In genomic region chr15:57538822-57539221, GRCh38 we compare ENCODE assay signal across 16 cellular contexts. TPM values are rescaled to one million over a fixed set of nuclear protein-coding genes. Genes with fewer than 3 reads are reported as not detected.
DNase-seq lines count a peak whose midpoint lies in the region; ATAC-seq and TF ChIP-seq lines count a peak whose summit lies in the region.
"Had no signal": no experiment of that assay in that cellular context is flagged by ENCODE, and none has a peak within 500 bp of the region (broad histone marks: within the 10 kb centered on the region; RNA-seq: fewer than 3 reads in every experiment).

No MANE protein-coding gene starts in this region.

- no peak overlapping the region for H3K9ac ChIP-seq in neuronal stem cell (ENCODE audit: low read depth, low read length, poor library complexity)
- H3K9ac ChIP-seq: BLaER1 had no signal

- no peak overlapping the region for H3K23ac ChIP-seq in neuronal stem cell (ENCODE audit: low read depth, low read length, poor library complexity)

- H3K27me3 Mint-ChIP-seq in endothelial cell (ENCODE audit: unreplicated experiment) = peaks cover 8% of the 10 kb centered on the region

- H3K4me1 ChIP-seq in cardiac muscle cell (ENCODE audit: low read depth) = peaks cover 2% of the 10 kb centered on the region
- no peaks in the 10 kb centered on the region for H3K4me1 ChIP-seq in right cardiac atrium (ENCODE audit: control insufficient read depth, insufficient read depth, low read length)
- peaks cover 3 to 6% of the 10 kb centered on the region in 2 donors for H3K4me1 ChIP-seq in neuronal stem cell (ENCODE audit: control insufficient read depth in 2 of 2, insufficient read depth in 1 of 2, low read depth in 1 of 2, low read length in 2 of 2)

- H3K4me1 Mint-ChIP-seq in endothelial cell (ENCODE audit: unreplicated experiment) = peaks cover 18% of the 10 kb centered on the region
- H3K4me1 Mint-ChIP-seq: CD8-positive, alpha-beta memory T cell had no signal

- intact Hi-C loops in right cardiac atrium (cut with DNase I) = loop anchor here in 1 of 4 donors (10.0 kb wide), 1 partner anchor 1044 kb away; no protein-coding TSS in a partner anchor

- H2BK5ac ChIP-seq in neuronal stem cell (ENCODE audit: low read length) = no peak overlapping the region

- no peaks in the 10 kb centered on the region for H3K79me1 ChIP-seq in neuronal stem cell (ENCODE audit: low read depth, low read length)

- H4K8ac ChIP-seq in neuronal stem cell (ENCODE audit: low read depth, low read length) = no peak overlapping the region

- ATAC-seq in right cardiac atrium = no peak
- no peak for ATAC-seq in HG03196 (IDR thresholded peaks at IDR 0.05; ENCODE audit: unreplicated experiment)
- no peak for ATAC-seq in HG02973 (IDR thresholded peaks at IDR 0.05; ENCODE audit: unreplicated experiment)
- ATAC-seq: HCT116, HepG2 had no signal

- H3K27me3 ChIP-seq in cardiac muscle cell (no peaks in the 10 kb centered on the region), right cardiac atrium (ENCODE audit: control insufficient read depth, insufficient read depth) (no peaks in the 10 kb centered on the region), neuronal stem cell (ENCODE audit: control insufficient read depth in 3 of 3, insufficient read depth in 3 of 3, low read depth in 1 of 3, low read length in 3 of 3) (no peaks in the 10 kb centered on the region)
- H3K27me3 ChIP-seq: BLaER1 had no signal

- no peak overlapping the region for H2BK12ac ChIP-seq in neuronal stem cell (ENCODE audit: low read length)

- H2AFZ ChIP-seq in neuronal stem cell (ENCODE audit: low read length) = no peak overlapping the region

- TF ChIP-seq CTCF in cardiac muscle cell (IDR thresholded peaks at IDR 0.05; ENCODE audit: low read depth, low read length) (no peak), endothelial cell (IDR thresholded peaks at IDR 0.05; ENCODE audit: unreplicated experiment) (no peak)

- H3K27ac Mint-ChIP-seq in endothelial cell (ENCODE audit: unreplicated experiment) = no peak overlapping the region
- H3K27ac Mint-ChIP-seq: CD8-positive, alpha-beta memory T cell had no signal

- H3K4me3 Mint-ChIP-seq in endothelial cell (ENCODE audit: unreplicated experiment) = peak overlapping the region; percentile 31
- H3K4me3 Mint-ChIP-seq: CD8-positive, alpha-beta memory T cell had no signal

- H3K4ac ChIP-seq in neuronal stem cell (ENCODE audit: low read length) = no peak overlapping the region

- H2AK5ac ChIP-seq in neuronal stem cell (ENCODE audit: low read depth, low read length) = no peak overlapping the region

- H2BK120ac ChIP-seq in neuronal stem cell (ENCODE audit: low read depth, low read length) = no peak overlapping the region

- peaks cover 79% of the 10 kb centered on the region for H3K36me3 Mint-ChIP-seq in endothelial cell (ENCODE audit: low read depth, unreplicated experiment)
- H3K36me3 Mint-ChIP-seq: CD8-positive, alpha-beta memory T cell had no signal

- no peak overlapping the region for H4K91ac ChIP-seq in neuronal stem cell (ENCODE audit: low read depth, low read length, poor library complexity)

- no peak overlapping the region for H3K18ac ChIP-seq in neuronal stem cell (ENCODE audit: low read length)

- WGBS in right cardiac atrium = 87% methylated on average over 9 of the region's 9 CpGs
- WGBS in neuronal stem cell (ENCODE audit: extremely low coverage in 2 of 2, insufficient read length in 2 of 2, insufficient replicate concordance in 1 of 2), 2 donors = no CpG with 5 or more reads among the region's 9 CpGs

- H3K27ac ChIP-seq in cardiac muscle cell = peak overlapping the region; percentile 45
- H3K27ac ChIP-seq in right cardiac atrium (ENCODE audit: low read length) = no peak overlapping the region
- no peak overlapping the region for H3K27ac ChIP-seq in neuronal stem cell (replicated peaks; ENCODE audit: low read length)
- H3K27ac ChIP-seq: 22Rv1, BLaER1 had no signal

- no peaks in the 10 kb centered on the region for H3K9me3 Mint-ChIP-seq in endothelial cell (ENCODE audit: unreplicated experiment)

- no peak overlapping the region for H3K4me2 ChIP-seq in neuronal stem cell (ENCODE audit: insufficient read depth, low read length, poor library complexity, severe bottlenecking)
- H3K4me2 ChIP-seq: BLaER1 had no signal

- H3K36me3 ChIP-seq in cardiac muscle cell (peaks cover 47% of the 10 kb centered on the region), neuronal stem cell (replicated peaks in 1 of 2; ENCODE audit: control insufficient read depth in 2 of 2, insufficient read depth in 2 of 2, low read length in 2 of 2) (peaks cover 0 to 1% of the 10 kb centered on the region in 2 donors)
- H3K36me3 ChIP-seq: BLaER1 had no signal

- H3K9me3 ChIP-seq in cardiac muscle cell (ENCODE audit: low read depth) (no peaks in the 10 kb centered on the region), right cardiac atrium (ENCODE audit: control insufficient read depth, low read length) (no peaks in the 10 kb centered on the region), neuronal stem cell (replicated peaks in 1 of 2; ENCODE audit: control insufficient read depth in 2 of 2, insufficient read depth in 1 of 2, low read depth in 1 of 2, low read length in 2 of 2) (peaks cover 2 to 6% of the 10 kb centered on the region in 2 donors)
- H3K9me3 ChIP-seq: Caco-2 had no signal

- DNase-seq in cardiac muscle cell (ENCODE audit: low read depth in 1 of 2, low spot score in 1 of 2) (no peak), right cardiac atrium (no peak), endothelial cell (ENCODE audit: low spot score) (no peak), neuronal stem cell (ENCODE audit: low spot score) (no peak), cerebellum (ENCODE audit: low spot score) (no peak)
- DNase-seq: AML-193; Caco-2; CD8-positive, alpha-beta memory T cell; DND-41; GF-D8 had no signal

- no peak overlapping the region for H3K14ac ChIP-seq in neuronal stem cell (ENCODE audit: low read length)

- H2BK15ac ChIP-seq in neuronal stem cell (ENCODE audit: low read length) = peak overlapping the region; percentile 3

- H3K4me3 ChIP-seq in cardiac muscle cell (no peak overlapping the region), right cardiac atrium (ENCODE audit: low read length) (no peak overlapping the region), neuronal stem cell (ENCODE audit: low read length in 2 of 2) (no peak overlapping the region)
- H3K4me3 ChIP-seq: BLaER1 had no signal

RNA-seq across cellular contexts. Expression of gene MYZAP, which starts 52.9 kb away (rescaled TPM):
- total RNA-seq in cardiac muscle cell = 103 and 143 TPM in 2 replicates
- polyA plus RNA-seq in cardiac muscle cell = 175 and 230 TPM in 2 replicates
- total RNA-seq in right cardiac atrium = 100 to 1,000 TPM; 557 to 764 (median 622) TPM
- 558 TPM for polyA plus RNA-seq in right cardiac atrium
- total RNA-seq in endothelial cell (ENCODE audit: unreplicated experiment) = 55.3 TPM
- polyA plus RNA-seq in neuronal stem cell (2013, experiment 1 of 2) = 0.64 TPM
- 0.76 TPM for polyA plus RNA-seq in neuronal stem cell (2013, experiment 2 of 2)
- total RNA-seq in cerebellum = 0.64 TPM
- total RNA-seq: CD8-positive, alpha-beta memory T cell; HepG2 had no signal
- polyA plus RNA-seq: CD8-positive, alpha-beta memory T cell; HepG2 had no signal

Comparison
In these comparisons a context has a peak if more than half of its experiments do, and no peak if none do; other contexts are left out.
1. RNA of gene MYZAP, which starts 52.9 kb away (total RNA-seq): 557 to 764 TPM in right cardiac atrium, 103 to 143 TPM in cardiac muscle cell and 55.3 TPM in endothelial cell (single experiment); 0.64 TPM in cerebellum (single experiment); every median in the first group is over 10 times any median in the second.